In the genomic region with DNA sequence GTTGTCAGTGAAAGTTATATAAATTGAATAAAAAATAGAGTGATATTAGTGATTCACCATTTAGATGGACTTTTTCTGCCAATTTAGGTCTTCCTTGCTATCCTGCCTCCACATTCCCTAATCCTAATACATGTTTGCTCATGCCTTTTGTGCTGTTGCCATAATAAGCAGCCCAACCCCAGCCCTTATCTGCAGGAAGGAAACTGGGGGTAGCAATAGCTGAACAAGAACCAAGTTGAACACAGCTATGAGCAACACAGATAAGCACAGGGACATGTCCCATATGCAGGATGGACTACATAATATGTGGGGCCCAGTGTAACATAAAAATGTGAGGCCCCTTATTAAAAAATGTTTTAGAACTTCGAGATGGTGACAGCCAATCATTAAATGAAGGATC, we compare ENCODE assay signal across 2 cellular contexts.
A peak's percentile ranks its signal among the peaks of the same experiment; 100 is the strongest.
TF ChIP-seq lines count a peak whose summit lies in the region.

No MANE protein-coding gene starts in this region.

TF ChIP-seq in A549, 52 proteins besides CTCF, POLR2A, EP300 and RAD21 (continued from another document):
- TF ChIP-seq, protein P1, sequence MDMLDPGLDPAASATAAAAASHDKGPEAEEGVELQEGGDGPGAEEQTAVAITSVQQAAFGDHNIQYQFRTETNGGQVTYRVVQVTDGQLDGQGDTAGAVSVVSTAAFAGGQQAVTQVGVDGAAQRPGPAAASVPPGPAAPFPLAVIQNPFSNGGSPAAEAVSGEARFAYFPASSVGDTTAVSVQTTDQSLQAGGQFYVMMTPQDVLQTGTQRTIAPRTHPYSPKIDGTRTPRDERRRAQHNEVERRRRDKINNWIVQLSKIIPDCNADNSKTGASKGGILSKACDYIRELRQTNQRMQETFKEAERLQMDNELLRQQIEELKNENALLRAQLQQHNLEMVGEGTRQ (IDR thresholded peaks at IDR 0.05) = no peak
- TF ChIP-seq, protein P2, sequence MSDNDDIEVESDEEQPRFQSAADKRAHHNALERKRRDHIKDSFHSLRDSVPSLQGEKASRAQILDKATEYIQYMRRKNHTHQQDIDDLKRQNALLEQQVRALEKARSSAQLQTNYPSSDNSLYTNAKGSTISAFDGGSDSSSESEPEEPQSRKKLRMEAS (IDR thresholded peaks at IDR 0.05) = no peak
- TF ChIP-seq TP53 (CRISPR knock-in tag; IDR thresholded peaks at IDR 0.05) (no peak), MYC (IDR thresholded peaks at IDR 0.05; ENCODE audit: borderline replicate concordance, low read length) (no peak), MAZ (IDR thresholded peaks at IDR 0.05; ENCODE audit: borderline replicate concordance, low read depth, low read length) (no peak), ESRRA (IDR thresholded peaks at IDR 0.05; ENCODE audit: borderline replicate concordance, low read length) (no peak), CBX2 (IDR thresholded peaks at IDR 0.05; ENCODE audit: borderline replicate concordance, low read depth) (no peak), EHF (CRISPR knock-in tag; IDR thresholded peaks at IDR 0.05) (no peak), FOSL2 (IDR thresholded peaks at IDR 0.05) (no peak), FOSL2 (CRISPR knock-in tag; IDR thresholded peaks at IDR 0.05) (no peak), POLR2AphosphoS2 (conservative IDR thresholded peaks at IDR 0.05; ENCODE audit: low read length) (no peak), NPAS2 (CRISPR knock-in tag; IDR thresholded peaks at IDR 0.05; ENCODE audit: borderline replicate concordance) (no peak), PHF8 (IDR thresholded peaks at IDR 0.05; ENCODE audit: borderline replicate concordance, low read depth) (no peak)
- TF ChIP-seq, protein P3, sequence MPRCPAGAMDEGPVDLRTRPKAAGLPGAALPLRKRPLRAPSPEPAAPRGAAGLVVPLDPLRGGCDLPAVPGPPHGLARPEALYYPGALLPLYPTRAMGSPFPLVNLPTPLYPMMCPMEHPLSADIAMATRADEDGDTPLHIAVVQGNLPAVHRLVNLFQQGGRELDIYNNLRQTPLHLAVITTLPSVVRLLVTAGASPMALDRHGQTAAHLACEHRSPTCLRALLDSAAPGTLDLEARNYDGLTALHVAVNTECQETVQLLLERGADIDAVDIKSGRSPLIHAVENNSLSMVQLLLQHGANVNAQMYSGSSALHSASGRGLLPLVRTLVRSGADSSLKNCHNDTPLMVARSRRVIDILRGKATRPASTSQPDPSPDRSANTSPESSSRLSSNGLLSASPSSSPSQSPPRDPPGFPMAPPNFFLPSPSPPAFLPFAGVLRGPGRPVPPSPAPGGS (IDR thresholded peaks at IDR 0.05) = no peak
- TF ChIP-seq, protein P4, sequence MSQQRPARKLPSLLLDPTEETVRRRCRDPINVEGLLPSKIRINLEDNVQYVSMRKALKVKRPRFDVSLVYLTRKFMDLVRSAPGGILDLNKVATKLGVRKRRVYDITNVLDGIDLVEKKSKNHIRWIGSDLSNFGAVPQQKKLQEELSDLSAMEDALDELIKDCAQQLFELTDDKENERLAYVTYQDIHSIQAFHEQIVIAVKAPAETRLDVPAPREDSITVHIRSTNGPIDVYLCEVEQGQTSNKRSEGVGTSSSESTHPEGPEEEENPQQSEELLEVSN (IDR thresholded peaks at IDR 0.05; ENCODE audit: borderline replicate concordance, low read depth) = no peak
- TF ChIP-seq, protein P5, sequence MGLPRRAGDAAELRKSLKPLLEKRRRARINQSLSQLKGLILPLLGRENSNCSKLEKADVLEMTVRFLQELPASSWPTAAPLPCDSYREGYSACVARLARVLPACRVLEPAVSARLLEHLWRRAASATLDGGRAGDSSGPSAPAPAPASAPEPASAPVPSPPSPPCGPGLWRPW (IDR thresholded peaks at IDR 0.05) = no peak

TF ChIP-seq in K562, 482 proteins besides CTCF, POLR2A, EP300 and RAD21 (continued from another document):
- TF ChIP-seq, protein P6, sequence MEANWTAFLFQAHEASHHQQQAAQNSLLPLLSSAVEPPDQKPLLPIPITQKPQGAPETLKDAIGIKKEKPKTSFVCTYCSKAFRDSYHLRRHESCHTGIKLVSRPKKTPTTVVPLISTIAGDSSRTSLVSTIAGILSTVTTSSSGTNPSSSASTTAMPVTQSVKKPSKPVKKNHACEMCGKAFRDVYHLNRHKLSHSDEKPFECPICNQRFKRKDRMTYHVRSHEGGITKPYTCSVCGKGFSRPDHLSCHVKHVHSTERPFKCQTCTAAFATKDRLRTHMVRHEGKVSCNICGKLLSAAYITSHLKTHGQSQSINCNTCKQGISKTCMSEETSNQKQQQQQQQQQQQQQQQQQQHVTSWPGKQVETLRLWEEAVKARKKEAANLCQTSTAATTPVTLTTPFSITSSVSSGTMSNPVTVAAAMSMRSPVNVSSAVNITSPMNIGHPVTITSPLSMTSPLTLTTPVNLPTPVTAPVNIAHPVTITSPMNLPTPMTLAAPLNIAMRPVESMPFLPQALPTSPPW (CRISPR knock-in tag; IDR thresholded peaks at IDR 0.05) = 0 out of 2 replicates have a peak, but pooled peaks have one; percentile 20
- TF ChIP-seq CCNT2 (IDR thresholded peaks at IDR 0.05; ENCODE audit: borderline replicate concordance, extremely low read depth, insufficient read length, low read depth, low read length) (peak; percentile 34), ZNF57 (CRISPR knock-in tag; IDR thresholded peaks at IDR 0.05) (peak; percentile 29; the same call in 1 of the 2 replicates), ERF (CRISPR knock-in tag; IDR thresholded peaks at IDR 0.05) (0 out of 2 replicates have a peak, but pooled peaks have one; percentile 39), ETV1 (tag; conservative IDR thresholded peaks at IDR 0.05; ENCODE audit: low read depth) (peak; percentile 59), ARID1B (IDR thresholded peaks at IDR 0.05) (peak; percentile 56), TSC22D4 (tag; IDR thresholded peaks at IDR 0.05) (no peak), FOXA3 (CRISPR knock-in tag; conservative IDR thresholded peaks at IDR 0.05 in 1 of 2, IDR thresholded peaks at IDR 0.05 in 1 of 2) (0 out of 4 replicates have a peak, but pooled peaks of 1 of the 2 experiments have one; percentile 21), TGIF2 (CRISPR knock-in tag; IDR thresholded peaks at IDR 0.05) (no peak), RNF2 (IDR thresholded peaks at IDR 0.05) (peak; percentile 49; the same call in 1 of the 2 replicates), CBFA2T3 (IDR thresholded peaks at IDR 0.05) (peak; percentile 65), NCOR1 (IDR thresholded peaks at IDR 0.05) (0 out of 2 replicates have a peak, but pooled peaks have one; percentile 7), DPF2 (IDR thresholded peaks at IDR 0.05) (0 out of 2 replicates have a peak, but pooled peaks have one; percentile 18), RCOR1 (IDR thresholded peaks at IDR 0.05; ENCODE audit: borderline replicate concordance in 1 of 2, low read depth in 2 of 2, low read length in 2 of 2) (0 out of 4 replicates have a peak, but pooled peaks of 1 of the 2 experiments have one; percentile 9), DMBX1 (CRISPR knock-in tag; IDR thresholded peaks at IDR 0.05; ENCODE audit: borderline replicate concordance) (0 out of 2 replicates have a peak, but pooled peaks have one; percentile 43), TEAD4 (IDR thresholded peaks at IDR 0.05; ENCODE audit: low read length) (peak; percentile 30; the same call in 1 of the 2 replicates), TEAD4 (CRISPR knock-in tag; IDR thresholded peaks at IDR 0.05; ENCODE audit: borderline replicate concordance) (no peak), MAZ (CRISPR knock-in tag; conservative IDR thresholded peaks at IDR 0.05 in 1 of 2, IDR thresholded peaks at IDR 0.05 in 1 of 2) (0 out of 4 replicates have a peak, but pooled peaks of 1 of the 2 experiments have one; percentile 37)
- TF ChIP-seq, protein P7, sequence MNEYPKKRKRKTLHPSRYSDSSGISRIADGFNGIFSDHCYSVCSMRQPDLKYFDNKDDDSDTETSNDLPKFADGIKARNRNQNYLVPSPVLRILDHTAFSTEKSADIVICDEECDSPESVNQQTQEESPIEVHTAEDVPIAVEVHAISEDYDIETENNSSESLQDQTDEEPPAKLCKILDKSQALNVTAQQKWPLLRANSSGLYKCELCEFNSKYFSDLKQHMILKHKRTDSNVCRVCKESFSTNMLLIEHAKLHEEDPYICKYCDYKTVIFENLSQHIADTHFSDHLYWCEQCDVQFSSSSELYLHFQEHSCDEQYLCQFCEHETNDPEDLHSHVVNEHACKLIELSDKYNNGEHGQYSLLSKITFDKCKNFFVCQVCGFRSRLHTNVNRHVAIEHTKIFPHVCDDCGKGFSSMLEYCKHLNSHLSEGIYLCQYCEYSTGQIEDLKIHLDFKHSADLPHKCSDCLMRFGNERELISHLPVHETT (CRISPR knock-in tag; conservative IDR thresholded peaks at IDR 0.05 in 1 of 2, IDR thresholded peaks at IDR 0.05 in 1 of 2) = no peak
- TF ChIP-seq, protein P8, sequence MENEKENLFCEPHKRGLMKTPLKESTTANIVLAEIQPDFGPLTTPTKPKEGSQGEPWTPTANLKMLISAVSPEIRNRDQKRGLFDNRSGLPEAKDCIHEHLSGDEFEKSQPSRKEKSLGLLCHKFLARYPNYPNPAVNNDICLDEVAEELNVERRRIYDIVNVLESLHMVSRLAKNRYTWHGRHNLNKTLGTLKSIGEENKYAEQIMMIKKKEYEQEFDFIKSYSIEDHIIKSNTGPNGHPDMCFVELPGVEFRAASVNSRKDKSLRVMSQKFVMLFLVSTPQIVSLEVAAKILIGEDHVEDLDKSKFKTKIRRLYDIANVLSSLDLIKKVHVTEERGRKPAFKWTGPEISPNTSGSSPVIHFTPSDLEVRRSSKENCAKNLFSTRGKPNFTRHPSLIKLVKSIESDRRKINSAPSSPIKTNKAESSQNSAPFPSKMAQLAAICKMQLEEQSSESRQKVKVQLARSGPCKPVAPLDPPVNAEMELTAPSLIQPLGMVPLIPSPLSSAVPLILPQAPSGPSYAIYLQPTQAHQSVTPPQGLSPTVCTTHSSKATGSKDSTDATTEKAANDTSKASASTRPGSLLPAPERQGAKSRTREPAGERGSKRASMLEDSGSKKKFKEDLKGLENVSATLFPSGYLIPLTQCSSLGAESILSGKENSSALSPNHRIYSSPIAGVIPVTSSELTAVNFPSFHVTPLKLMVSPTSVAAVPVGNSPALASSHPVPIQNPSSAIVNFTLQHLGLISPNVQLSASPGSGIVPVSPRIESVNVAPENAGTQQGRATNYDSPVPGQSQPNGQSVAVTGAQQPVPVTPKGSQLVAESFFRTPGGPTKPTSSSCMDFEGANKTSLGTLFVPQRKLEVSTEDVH (IDR thresholded peaks at IDR 0.05; ENCODE audit: low read depth, partially characterized antibody) = no peak
- TF ChIP-seq, protein P9, sequence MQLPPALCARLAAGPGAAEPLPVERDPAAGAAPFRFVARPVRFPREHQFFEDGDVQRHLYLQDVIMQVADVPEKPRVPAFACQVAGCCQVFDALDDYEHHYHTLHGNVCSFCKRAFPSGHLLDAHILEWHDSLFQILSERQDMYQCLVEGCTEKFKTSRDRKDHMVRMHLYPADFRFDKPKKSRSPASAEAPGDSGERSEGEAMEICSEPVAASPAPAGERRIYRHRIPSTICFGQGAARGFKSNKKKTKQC (CRISPR knock-in tag; IDR thresholded peaks at IDR 0.05) = no peak
